In genomic region chr7:91953618-91954017, GRCh38 we compare ENCODE assay signal across 1 cellular context.
TF ChIP-seq lines count a peak whose summit lies in the region.

No MANE protein-coding gene starts in this region.

TF ChIP-seq in SK-N-SH, 30 proteins besides CTCF, POLR2A, EP300 and RAD21 (continued from another document):
- TF ChIP-seq TAF1 (IDR thresholded peaks at IDR 0.05; ENCODE audit: borderline replicate concordance, low read depth, low read length) (no peak), USF1 (IDR thresholded peaks at IDR 0.05; ENCODE audit: borderline replicate concordance, low read depth) (no peak), TEAD4 (IDR thresholded peaks at IDR 0.05; ENCODE audit: borderline replicate concordance, insufficient read depth) (no peak), RFX5 (IDR thresholded peaks at IDR 0.05; ENCODE audit: low read length) (no peak), SMC3 (IDR thresholded peaks at IDR 0.05; ENCODE audit: low read depth, low read length) (no peak; the same call in 1 of the 2 replicates), GATA2 (CRISPR knock-in tag; IDR thresholded peaks at IDR 0.05) (no peak), IRF3 (IDR thresholded peaks at IDR 0.05; ENCODE audit: low read depth, low read length) (no peak), PBX3 (IDR thresholded peaks at IDR 0.05) (no peak), MXI1 (IDR thresholded peaks at IDR 0.05; ENCODE audit: low read depth, low read length) (no peak), FOXM1 (IDR thresholded peaks at IDR 0.05; ENCODE audit: low read depth) (no peak)
- TF ChIP-seq, protein P1, sequence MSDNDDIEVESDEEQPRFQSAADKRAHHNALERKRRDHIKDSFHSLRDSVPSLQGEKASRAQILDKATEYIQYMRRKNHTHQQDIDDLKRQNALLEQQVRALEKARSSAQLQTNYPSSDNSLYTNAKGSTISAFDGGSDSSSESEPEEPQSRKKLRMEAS (IDR thresholded peaks at IDR 0.05; ENCODE audit: low read depth) = no peak
